ENCODE assay signal across 9 cellular contexts in the genomic region with DNA sequence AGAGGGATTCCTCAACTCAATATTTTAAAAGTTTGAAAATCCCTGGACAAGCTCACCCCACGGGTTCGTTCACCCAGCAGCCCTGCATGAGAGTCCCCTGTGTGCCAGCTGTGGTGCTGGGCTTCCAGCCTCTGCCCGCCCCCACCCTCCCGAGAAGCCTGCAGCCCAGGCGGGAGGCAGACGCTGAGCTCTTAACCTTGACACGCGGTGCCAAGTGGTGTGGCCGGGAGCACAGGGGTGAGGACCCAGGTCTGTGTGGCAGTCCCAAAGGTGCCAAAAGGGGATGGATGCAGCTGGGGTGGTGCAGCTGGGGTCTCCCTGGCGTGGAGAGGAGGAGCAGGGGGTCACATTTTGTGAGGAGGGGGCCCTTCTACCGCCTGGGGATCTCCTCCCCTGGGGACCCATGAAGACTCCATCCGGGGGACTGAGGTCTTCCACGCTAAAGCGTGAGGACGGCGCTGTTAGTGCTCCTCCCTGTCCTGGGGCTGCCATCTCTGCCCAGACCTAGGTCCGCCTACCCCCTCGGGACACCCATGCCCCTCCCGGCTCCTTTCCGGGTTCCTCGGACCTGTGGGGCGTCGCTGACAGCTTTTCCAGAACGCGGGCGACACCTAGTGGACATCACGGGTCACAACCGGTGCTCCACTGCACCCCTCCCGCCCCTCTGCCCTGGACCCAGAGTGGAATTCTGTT. TPM values are rescaled to one million over a fixed set of nuclear protein-coding genes. Genes with fewer than 3 reads are reported as not detected.
DNase-seq lines count a peak whose midpoint lies in the region; ATAC-seq and TF ChIP-seq lines count a peak whose summit lies in the region.
"Had no signal": no experiment of that assay in that cellular context is flagged by ENCODE, and none has a peak within 500 bp of the region (broad histone marks: within the 10 kb centered on the region; RNA-seq: fewer than 3 reads in every experiment).

No MANE protein-coding gene starts in this region.

- intact Hi-C loops in activated CD4-positive, alpha-beta T cell treated with anti-CD3 and anti-CD28 coated beads for 36 hours (cut with DNase I, micrococcal nuclease) = loop anchor here (1.0 to 10.0 kb wide), 9 partner anchors 51 to 491 kb away; a partner anchor contains a TSS

- peak; percentile 98 for TF ChIP-seq CTCF in chondrocyte (IDR thresholded peaks at IDR 0.05)

- no peak overlapping the region for H3K27ac Mint-ChIP-seq in activated CD4-positive, alpha-beta T cell treated with anti-CD3 and anti-CD28 coated beads for 36 hours
- no peak overlapping the region for H3K27ac Mint-ChIP-seq in chondrocyte (ENCODE audit: unreplicated experiment)

- POLR2A ChIA-PET in activated CD4-positive, alpha-beta T cell treated with anti-CD3 and anti-CD28 coated beads for 36 hours (lab: Charles Lee) = interaction anchor here (0.5 to 1.0 kb wide), 2 partner anchors 270 to 283 kb away, joined by 3 read pairs; a partner anchor contains a TSS

- no peaks in the 10 kb centered on the region for H3K36me3 Mint-ChIP-seq in activated CD4-positive, alpha-beta T cell treated with anti-CD3 and anti-CD28 coated beads for 36 hours (ENCODE audit: low read depth)
- no peaks in the 10 kb centered on the region for H3K36me3 Mint-ChIP-seq in chondrocyte (ENCODE audit: low read depth)

- H3K27me3 ChIP-seq in layer of hippocampus (ENCODE audit: control insufficient read depth, insufficient read depth, low read length) = no peaks in the 10 kb centered on the region

- peaks cover 9% of the 10 kb centered on the region for H3K4me1 Mint-ChIP-seq in activated CD4-positive, alpha-beta T cell treated with anti-CD3 and anti-CD28 coated beads for 36 hours
- peaks cover 3% of the 10 kb centered on the region for H3K4me1 Mint-ChIP-seq in chondrocyte (ENCODE audit: low read depth)

- ATAC-seq in HG02798 (IDR thresholded peaks at IDR 0.05; ENCODE audit: poor library complexity, unreplicated experiment) = peak; percentile 65
- peak; percentile 97 for ATAC-seq in activated CD4-positive, alpha-beta T cell treated with anti-CD3 and anti-CD28 coated beads for 36 hours

- CTCF ChIA-PET in activated CD4-positive, alpha-beta T cell treated with anti-CD3 and anti-CD28 coated beads for 36 hours (lab: Charles Lee) = interaction anchor here (0.5 to 3.1 kb wide), 27 partner anchors 14 to 1666 kb away, joined by 3 to 20 read pairs (median 4); a partner anchor contains a TSS

- DNase-seq in DMS153 (lab: John Stamatoyannopoulos, UW) (peak; percentile 58), NCI-H2227 treated with DMSO at 0.1 percent for 48 hours (lab: John Stamatoyannopoulos, UW) (peak; percentile 82), chondrocyte (ENCODE audit: low spot score) (peak; percentile 86), cortex of kidney (lab: John Stamatoyannopoulos, UW) (no peak)
- peak; percentile 88 for DNase-seq in activated CD4-positive, alpha-beta T cell treated with anti-CD3 and anti-CD28 coated beads for 36 hours
- DNase-seq in stimulated activated CD4-positive, alpha-beta T cell treated with anti-CD3 and anti-CD28 coated beads, Interleukin-15, amount 100 ng/mL, for 48 hours (ENCODE audit: low read depth in 2 of 2) = peak; percentile 61 to 70

- H3K9me3 Mint-ChIP-seq in activated CD4-positive, alpha-beta T cell treated with anti-CD3 and anti-CD28 coated beads for 36 hours (ENCODE audit: low read depth) = no peaks in the 10 kb centered on the region
- H3K9me3 Mint-ChIP-seq in chondrocyte (ENCODE audit: low read depth) = no peaks in the 10 kb centered on the region

- no peaks in the 10 kb centered on the region for H3K27me3 Mint-ChIP-seq in activated CD4-positive, alpha-beta T cell treated with anti-CD3 and anti-CD28 coated beads for 36 hours
- H3K27me3 Mint-ChIP-seq in chondrocyte (ENCODE audit: low read depth) = peaks cover 11% of the 10 kb centered on the region

- peak overlapping the region; percentile 48 for H3K4me3 Mint-ChIP-seq in activated CD4-positive, alpha-beta T cell treated with anti-CD3 and anti-CD28 coated beads for 36 hours
- H3K4me3 Mint-ChIP-seq in chondrocyte (ENCODE audit: unreplicated experiment) = peak overlapping the region; percentile 62

- peak overlapping the region; percentile 83 for H3K27ac ChIP-seq in layer of hippocampus (ENCODE audit: low read depth, low read length)

RNA-seq across cellular contexts. Expression of a gene that starts 12.9 kb away (rescaled TPM):
- not detected for total RNA-seq in activated CD4-positive, alpha-beta T cell treated with anti-CD3 and anti-CD28 coated beads for 36 hours
- not detected in 3 replicates for total RNA-seq in chondrocyte
- total RNA-seq: pulmonary artery endothelial cell had no signal

RNA-seq across cellular contexts. Expression of a gene that starts 32.7 kb away (rescaled TPM):
- not detected for total RNA-seq in activated CD4-positive, alpha-beta T cell treated with anti-CD3 and anti-CD28 coated beads for 36 hours
- not detected in 3 replicates for total RNA-seq in chondrocyte
- total RNA-seq: pulmonary artery endothelial cell had no signal

RNA-seq across cellular contexts. Expression of a gene that starts 33.8 kb away (rescaled TPM):
- under 1 TPM; 0.41 to 0.63 TPM for total RNA-seq in activated CD4-positive, alpha-beta T cell treated with anti-CD3 and anti-CD28 coated beads for 36 hours
- total RNA-seq in chondrocyte = not detected in 3 replicates
- total RNA-seq: pulmonary artery endothelial cell had no signal

RNA-seq across cellular contexts. Expression of a gene that starts 34.3 kb away (rescaled TPM):
- total RNA-seq in activated CD4-positive, alpha-beta T cell treated with anti-CD3 and anti-CD28 coated beads for 36 hours = under 1 TPM; 0.43 to 0.58 TPM
- not detected in 3 replicates for total RNA-seq in chondrocyte
- total RNA-seq: pulmonary artery endothelial cell had no signal
